Comparison of ENCODE assay signal across 8 cellular contexts in genomic region chrX:149539283-149540132, GRCh38. TPM values are rescaled to one million over a fixed set of nuclear protein-coding genes. Genes with fewer than 3 reads are reported as not detected.
DNase-seq lines count a peak whose midpoint lies in the region; ATAC-seq and TF ChIP-seq lines count a peak whose summit lies in the region.

No MANE protein-coding gene starts in this region.

- in situ Hi-C loops in astrocyte of the cerebellum (cut with HindIII; ENCODE audit: low sequenced_read_pairs), result no loop called here

- peak overlapping the region; percentile 45 for H3K4me3 ChIP-seq in astrocyte of the cerebellum (ENCODE audit: low read depth, low read length)

- intact Hi-C loops in sciatic nerve (cut with DNase I), result no loop called here

- TF ChIP-seq POLR2A in GM18505 (IDR thresholded peaks at IDR 0.05; ENCODE audit: borderline replicate concordance, extremely low read depth, insufficient read depth, insufficient read length), result no peak

- ATAC-seq in GM18505 (IDR thresholded peaks at IDR 0.05; ENCODE audit: unreplicated experiment) (peak; percentile 41), HG02970 (IDR thresholded peaks at IDR 0.05; ENCODE audit: low FRiP score, unreplicated experiment) (peak; percentile 40), sciatic nerve (peak; percentile 81)

- peak; percentile 70 to 78 for DNase-seq in NCI-H1930 (lab: John Stamatoyannopoulos, UW)
- peak; percentile 74 for DNase-seq in T-helper 9 cell
- peak; percentile 80 for DNase-seq in astrocyte of the cerebellum (ENCODE audit: low read depth)
- peak; percentile 3 to 92 (median 71) for DNase-seq in hypothalamus (lab: John Stamatoyannopoulos, UW)
- DNase-seq in sciatic nerve (ENCODE audit: low spot score), result peak; percentile 92
- no peak for DNase-seq in cortex of kidney (lab: John Stamatoyannopoulos, UW)

- TF ChIP-seq CTCF in astrocyte of the cerebellum (IDR thresholded peaks at IDR 0.05; ENCODE audit: low read depth, low read length, missing control alignments), result no peak

RNA-seq across cellular contexts. Expression of gene EOLA1, which starts 1.3 kb away (rescaled TPM):
- total RNA-seq in sciatic nerve, result 18.9 TPM

RNA-seq across cellular contexts. Expression of gene HSFX3, which starts 10.2 kb away (rescaled TPM):
- total RNA-seq in sciatic nerve, result not detected

RNA-seq across cellular contexts. Expression of gene IDS, which starts 34.4 kb away (rescaled TPM):
- 111 TPM for total RNA-seq in sciatic nerve

RNA-seq across cellular contexts. Expression of gene MAGEA9B, which starts 47.8 kb away (rescaled TPM):
- total RNA-seq in sciatic nerve, result not detected

RNA-seq across cellular contexts. Expression of gene HSFX2, which starts 55.6 kb away (rescaled TPM):
- total RNA-seq in sciatic nerve, result 0.71 TPM
